15 cellular contexts compared by ENCODE assay signal in genomic region chr1:113035086-113035485, GRCh38. TPM values are rescaled to one million over a fixed set of nuclear protein-coding genes. Genes with fewer than 3 reads are reported as not detected.
DNase-seq lines count a peak whose midpoint lies in the region; TF ChIP-seq lines count a peak whose summit lies in the region.
"Had no signal": no experiment of that assay in that cellular context is flagged by ENCODE, and none has a peak within 500 bp of the region (broad histone marks: within the 10 kb centered on the region; RNA-seq: fewer than 3 reads in every experiment).

No MANE protein-coding gene starts in this region.

- no peak overlapping the region for H2AFZ ChIP-seq in PC-9
- H2AFZ ChIP-seq in mammary epithelial cell (ENCODE audit: low read depth, low read length), result peak overlapping the region; percentile 39
- no peak overlapping the region for H2AFZ ChIP-seq in SK-N-SH (ENCODE audit: low read depth)

- H3K9me2 ChIP-seq in PC-9 (ENCODE audit: insufficient read depth) (no peaks in the 10 kb centered on the region), SK-N-SH (no peaks in the 10 kb centered on the region)

- in situ Hi-C loops in mammary epithelial cell (cut with MboI; ENCODE audit: low sequenced_read_pairs in 2 of 2), result no loop called here

- DNase-seq in HPDE6-E6E7 (ENCODE audit: extremely low spot score) (peak; percentile 85), PC-9 (peak in 1 of 2 experiments; percentile 64), mammary epithelial cell (peak; percentile 99), kidney tubule cell (ENCODE audit: low spot score) (peak; percentile 70), NCI-H1105 treated with DMSO at 0.1 percent for 48 hours (lab: John Stamatoyannopoulos, UW) (no peak), DMS 273 (lab: John Stamatoyannopoulos, UW; ENCODE audit: unreplicated experiment) (no peak), SK-N-SH (no peak)
- DNase-seq: H7, NCI-H1436, NCI-H2029 treated with DMSO at 0.1 percent for 48 hours, NCI-H510A treated with DMSO at 0.1 percent for 48 hours, NCI-H82, Peyer's patch had no signal

- TF ChIP-seq CTCF in PC-9 (conservative IDR thresholded peaks at IDR 0.05) (no peak), mammary epithelial cell (conservative IDR thresholded peaks at IDR 0.05 in 1 of 2, IDR thresholded peaks at IDR 0.05 in 1 of 2; ENCODE audit: extremely low read depth in 1 of 2, insufficient read depth in 1 of 2, low read depth in 1 of 2, low read length in 2 of 2) (no peak), SK-N-SH (IDR thresholded peaks at IDR 0.05) (no peak)

- no peaks in the 10 kb centered on the region for H3K36me3 ChIP-seq in PC-9 (ENCODE audit: low read depth)
- no peaks in the 10 kb centered on the region for H3K36me3 ChIP-seq in mammary epithelial cell (ENCODE audit: insufficient read depth, low read length)
- no peaks in the 10 kb centered on the region for H3K36me3 ChIP-seq in SK-N-SH (replicated peaks in 1 of 2; ENCODE audit: control insufficient read depth in 1 of 2, insufficient read depth in 2 of 2, low read length in 1 of 2)
- H3K36me3 ChIP-seq: Peyer's patch, SJSA1 had no signal

- BruUV-seq in PC-9 (replicated peaks; lab: Mats Ljungman, UMichigan), result no TSS peak
- no TSS peak for BruUV-seq in mammary epithelial cell (replicated peaks; lab: Mats Ljungman, UMichigan)

- intact Hi-C loops in PC-9 (cut with micrococcal nuclease; ENCODE audit: unreplicated experiment), result no loop called here
- intact Hi-C loops in mammary epithelial cell (cut with micrococcal nuclease), result loop anchor here (2.0 kb wide), 1 partner anchor 100 kb away; no protein-coding TSS in a partner anchor

- no peak for TF ChIP-seq RAD21 in SK-N-SH (IDR thresholded peaks at IDR 0.05; ENCODE audit: low read length)

- H3K27ac ChIP-seq in PC-9 (peak overlapping the region; percentile 7; the same call in 1 of the 2 replicates), mammary epithelial cell (ENCODE audit: insufficient read depth, low read depth, low read length) (peak overlapping the region; percentile 94), SK-N-SH (ENCODE audit: low read depth in 2 of 2, low read length in 1 of 2) (no peak overlapping the region)
- H3K27ac ChIP-seq: C4-2B, Peyer's patch, SJSA1 had no signal

- H3K9ac ChIP-seq in mammary epithelial cell (ENCODE audit: insufficient read depth, low read length) (peak overlapping the region; percentile 13), SK-N-SH (no peak overlapping the region)

- H3K4me2 ChIP-seq in PC-9, result peak overlapping the region; percentile 17
- H3K4me2 ChIP-seq in mammary epithelial cell (ENCODE audit: insufficient read depth, low read depth, low read length), result peak overlapping the region; percentile 71
- no peak overlapping the region for H3K4me2 ChIP-seq in SK-N-SH

- no peaks in the 10 kb centered on the region; the same call in 1 of the 2 replicates for H3F3A ChIP-seq in PC-9 (ENCODE audit: insufficient read depth, low read depth)
- no peaks in the 10 kb centered on the region for H3F3A ChIP-seq in SK-N-SH (replicated peaks; ENCODE audit: insufficient read depth)

- H3K9me3 ChIP-seq in PC-9 (ENCODE audit: insufficient read depth, low read depth) (no peaks in the 10 kb centered on the region), mammary epithelial cell (replicated peaks; ENCODE audit: insufficient read depth, low read length) (no peaks in the 10 kb centered on the region), SK-N-SH (no peaks in the 10 kb centered on the region)
- H3K9me3 ChIP-seq: Peyer's patch, SJSA1 had no signal

- dilution Hi-C loops in mammary epithelial cell (cut with HindIII; ENCODE audit: low sequenced_read_pairs), result no loop called here

- POLR2A ChIA-PET in PC-9 (lab: Charles Lee; ENCODE audit: unreplicated experiment), result no interaction called here
- POLR2A ChIA-PET in SK-N-SH (lab: Yijun Ruan, JAX), result no interaction called here

- peaks cover 24% of the 10 kb centered on the region for H3K4me1 ChIP-seq in PC-9 (replicated peaks; ENCODE audit: insufficient read depth)
- peaks cover 24% of the 10 kb centered on the region for H3K4me1 ChIP-seq in mammary epithelial cell (ENCODE audit: insufficient read depth, low read length)
- peaks cover 0 to 6% of the 10 kb centered on the region in 2 experiments; a peak in 2 of 4 replicates for H3K4me1 ChIP-seq in SK-N-SH (ENCODE audit: control insufficient read depth in 1 of 2, insufficient read depth in 2 of 2, low read depth in 1 of 2, low read length in 1 of 2)
- H3K4me1 ChIP-seq: Peyer's patch, SJSA1 had no signal

- CTCF ChIA-PET in PC-9 (lab: Charles Lee), result no interaction called here
- CTCF ChIA-PET in mammary epithelial cell (lab: Charles Lee; ENCODE audit: low non-redundant PET), result interaction anchor here (0.7 kb wide), 1 partner anchor 1951 kb away, joined by 3 read pairs; no protein-coding TSS in a partner anchor
- CTCF ChIA-PET in SK-N-SH (lab: Yijun Ruan, JAX), result interaction anchor here (1.3 to 1.5 kb wide), 3 partner anchors 38 to 226 kb away, joined by 3 to 4 read pairs (median 4); partner anchors contain the start of gene LRIG2

- WGBS in mammary epithelial cell (ENCODE audit: low coverage, missing lambda C conversion rate), result 2% methylated on average over 5 of the region's 5 CpGs
- WGBS in SK-N-SH (ENCODE audit: low lambda C conversion rate), result 92% methylated on average over 5 of the region's 5 CpGs

- no peak for TF ChIP-seq EP300 in SK-N-SH (IDR thresholded peaks at IDR 0.05; ENCODE audit: borderline replicate concordance in 1 of 2, low read depth in 1 of 2, low read length in 1 of 2)

- no peak overlapping the region for H3K4me3 ChIP-seq in PC-9
- H3K4me3 ChIP-seq in mammary epithelial cell (replicated peaks in 1 of 3; ENCODE audit: insufficient read depth in 1 of 3, low read depth in 2 of 3, low read length in 3 of 3), result no peak overlapping the region
- no peak overlapping the region for H3K4me3 ChIP-seq in SK-N-SH (ENCODE audit: low read depth in 2 of 2, low read length in 1 of 2)
- H3K4me3 ChIP-seq: Peyer's patch, SJSA1 had no signal

- H3K27me3 ChIP-seq in PC-9 (ENCODE audit: insufficient read depth, low read depth) (no peaks in the 10 kb centered on the region), mammary epithelial cell (ENCODE audit: insufficient read depth, low read length) (no peaks in the 10 kb centered on the region), SK-N-SH (ENCODE audit: insufficient read depth) (no peaks in the 10 kb centered on the region)
- H3K27me3 ChIP-seq: Peyer's patch, SJSA1 had no signal

- H4K20me1 ChIP-seq in PC-9 (ENCODE audit: insufficient read depth), result no peaks in the 10 kb centered on the region
- H4K20me1 ChIP-seq in mammary epithelial cell (ENCODE audit: insufficient read depth, low read length), result no peaks in the 10 kb centered on the region
- no peaks in the 10 kb centered on the region for H4K20me1 ChIP-seq in SK-N-SH (ENCODE audit: insufficient read depth)

- H3K79me2 ChIP-seq in PC-9 (ENCODE audit: low read depth) (no peaks in the 10 kb centered on the region), mammary epithelial cell (ENCODE audit: insufficient read depth, low read length) (no peaks in the 10 kb centered on the region), SK-N-SH (ENCODE audit: insufficient read depth) (no peaks in the 10 kb centered on the region)

TF ChIP-seq in SK-N-SH, 30 proteins besides CTCF, POLR2A, EP300 and RAD21:
- no peak for TF ChIP-seq YY1 (IDR thresholded peaks at IDR 0.05; ENCODE audit: low read depth)
- no peak for TF ChIP-seq NFIC (IDR thresholded peaks at IDR 0.05; ENCODE audit: borderline replicate concordance)
- TF ChIP-seq MXI1 (IDR thresholded peaks at IDR 0.05; ENCODE audit: low read depth, low read length), result no peak
- no peak for TF ChIP-seq SIN3A (IDR thresholded peaks at IDR 0.05; ENCODE audit: borderline replicate concordance, low read depth, low read length)
- TF ChIP-seq JUND (IDR thresholded peaks at IDR 0.05), result no peak
- no peak for TF ChIP-seq POLR2AphosphoS5 (IDR thresholded peaks at IDR 0.05; ENCODE audit: low read depth, low read length)
- TF ChIP-seq RFX5 (IDR thresholded peaks at IDR 0.05; ENCODE audit: low read length), result no peak

RNA-seq across cellular contexts. Expression of gene LRIG2, which starts 37.9 kb away (rescaled TPM):
- total RNA-seq in PC-9 (2021) (9.4 and 10.6 TPM in 2 replicates), mammary epithelial cell (10 to 100 TPM; 11.6 to 17.3 TPM)
- polyA plus RNA-seq in mammary epithelial cell (4.6 TPM), SK-N-SH (2012; rRNA removed) (3.8 and 4.9 TPM in 2 replicates)
- polyA minus RNA-seq in mammary epithelial cell, result 7.1 TPM
- 2.1 and 2.7 TPM in 2 replicates for polyA plus RNA-seq in SK-N-SH (2012; cell fraction: cytosol; rRNA removed)
- 9.2 and 16.5 TPM in 2 replicates for polyA plus RNA-seq in SK-N-SH (2012; cell fraction: nucleus; rRNA removed)

Comparison
In these comparisons a context has a peak if more than half of its experiments do, and no peak if none do; other contexts are left out.
1. DNase-seq: peak in HPDE6-E6E7 (single experiment), mammary epithelial cell (single experiment) and kidney tubule cell (single experiment); none in NCI-H1105 treated with DMSO at 0.1 percent for 48 hours (single experiment), DMS 273 (single experiment) and SK-N-SH (single experiment).
2. H3K27ac ChIP-seq: peak in PC-9 (single experiment) and mammary epithelial cell (single experiment); none in SK-N-SH (0 of 2).